Comparison of ENCODE assay signal across 34 cellular contexts in genomic region chr6:93751969-93752368, GRCh38.
A peak's percentile ranks its signal among the peaks of the same experiment; 100 is the strongest.
DNase-seq lines count a peak whose midpoint lies in the region; ATAC-seq and TF ChIP-seq lines count a peak whose summit lies in the region.
"Had no signal": no experiment of that assay in that cellular context is flagged by ENCODE, and none has a peak within 500 bp of the region (broad histone marks: within the 10 kb centered on the region; RNA-seq: fewer than 3 reads in every experiment).

No MANE protein-coding gene starts in this region.

- 37 to 51% (median 44%) methylated on average over 2 of the region's 2 CpGs for WGBS in adrenal gland, 4 donors

- no peaks in the 10 kb centered on the region for H3K27me3 Mint-ChIP-seq in neural progenitor cell (ENCODE audit: insufficient read depth, low read depth)
- H3K27me3 Mint-ChIP-seq: activated B cell treated with CpG ODN at 0.5 μM for 24 hours; activated CD8-positive, alpha-beta memory T cell treated with anti-CD3 and anti-CD28 coated beads, Interleukin-2, amount 10 ng/mL, durations not matched to agents 7 days and 5 days; brain; type B pancreatic cell had no signal

- DNase-seq in H4 (ENCODE audit: low spot score) (peak; percentile 4), astrocyte of the spinal cord (ENCODE audit: low read depth, low spot score) (peak; percentile 4), fibroblast of pulmonary artery (ENCODE audit: low read depth) (peak; percentile 12), neural progenitor cell (ENCODE audit: low spot score) (peak; percentile 27), cardiac septum (ENCODE audit: low spot score) (no peak), adrenal gland (no peak)
- no peak for DNase-seq in activated CD4-positive, alpha-beta T cell treated with anti-CD3 and anti-CD28 coated beads for 1 hour
- DNase-seq: activated B cell treated with CpG ODN at 0.5 μM for 24 hours; activated CD8-positive, alpha-beta memory T cell treated with anti-CD3 and anti-CD28 coated beads, Interleukin-2, amount 10 ng/mL, durations not matched to agents 7 days and 5 days; activated gamma-delta T cell treated with Interleukin-2 at 50 U/mL for 16 hours; activated T-cell treated with anti-CD3 and anti-CD28 coated beads, Interleukin-2, amount 50 U/mL, for 48 hours; Caco-2; DMS53; effector CD8-positive, alpha-beta T cell; foreskin melanocyte; heart right ventricle; HFFc6; kidney glomerular epithelial cell; lower lobe of right lung; natural killer cell; NCI-H1092 treated with DMSO at 0.1 percent for 48 hours; NCI-H187; NCI-H2171 treated with DMSO at 0.1 percent for 48 hours; NCI-H524 treated with DMSO at 0.1 percent for 48 hours; PC-3; retina; small intestine; stimulated activated naive CD4-positive, alpha-beta T cell had no signal

- H3K27ac ChIP-seq in neural progenitor cell (no peak overlapping the region), adrenal gland (no peak overlapping the region)
- H3K27ac ChIP-seq: heart right ventricle, lower lobe of right lung, SK-N-MC had no signal

- no peak overlapping the region for H3K27ac Mint-ChIP-seq in neural progenitor cell
- H3K27ac Mint-ChIP-seq: activated B cell treated with CpG ODN at 0.5 μM for 24 hours; activated CD8-positive, alpha-beta memory T cell treated with anti-CD3 and anti-CD28 coated beads, Interleukin-2, amount 10 ng/mL, durations not matched to agents 7 days and 5 days; brain; CD14-positive monocyte; HFFc6; natural killer cell; type B pancreatic cell had no signal

- H3K27me3 ChIP-seq in neural progenitor cell (no peaks in the 10 kb centered on the region), adrenal gland (no peaks in the 10 kb centered on the region)
- H3K27me3 ChIP-seq: heart right ventricle had no signal

- TF ChIP-seq CTCF in astrocyte of the spinal cord (IDR thresholded peaks at IDR 0.05; ENCODE audit: low read depth, low read length) (no peak), fibroblast of pulmonary artery (IDR thresholded peaks at IDR 0.05; ENCODE audit: low read length, missing control alignments) (no peak), neural progenitor cell (IDR thresholded peaks at IDR 0.05) (no peak), adrenal gland (IDR thresholded peaks at IDR 0.05) (no peak)

- H3K4me1 ChIP-seq in neural progenitor cell, result peaks cover under 1% of the 10 kb centered on the region
- no peaks in the 10 kb centered on the region for H3K4me1 ChIP-seq in adrenal gland (replicated peaks in 1 of 2)
- H3K4me1 ChIP-seq: heart right ventricle, lower lobe of right lung had no signal

- no peaks in the 10 kb centered on the region for H4K20me1 ChIP-seq in neural progenitor cell (ENCODE audit: low read depth)

- no peak for TF ChIP-seq POLR2A in adrenal gland (IDR thresholded peaks at IDR 0.05)

- no peaks in the 10 kb centered on the region for H3K4me1 Mint-ChIP-seq in neural progenitor cell
- H3K4me1 Mint-ChIP-seq: activated B cell treated with CpG ODN at 0.5 μM for 24 hours; activated CD8-positive, alpha-beta memory T cell treated with anti-CD3 and anti-CD28 coated beads, Interleukin-2, amount 10 ng/mL, durations not matched to agents 7 days and 5 days; brain; CD14-positive monocyte; natural killer cell had no signal

- H3K79me2 ChIP-seq in neural progenitor cell (ENCODE audit: low read depth), result no peaks in the 10 kb centered on the region

- H3K9me3 ChIP-seq in neural progenitor cell (ENCODE audit: low read depth), result no peaks in the 10 kb centered on the region
- no peaks in the 10 kb centered on the region for H3K9me3 ChIP-seq in adrenal gland (replicated peaks in 1 of 3)
- H3K9me3 ChIP-seq: Caco-2, heart right ventricle, lower lobe of right lung had no signal

- H3K4me2 ChIP-seq in neural progenitor cell, result no peak overlapping the region

- peak overlapping the region; percentile 35 for H2AFZ ChIP-seq in neural progenitor cell (replicated peaks)

- ATAC-seq in HG02623 (IDR thresholded peaks at IDR 0.05; ENCODE audit: unreplicated experiment), result no peak
- ATAC-seq: activated CD8-positive, alpha-beta memory T cell treated with anti-CD3 and anti-CD28 coated beads, Interleukin-2, amount 10 ng/mL, durations not matched to agents 7 days and 5 days; heart right ventricle; K562; lower lobe of right lung; natural killer cell; PC-3 had no signal

- peaks cover 5% of the 10 kb centered on the region for H3K9me3 Mint-ChIP-seq in neural progenitor cell

- H3K36me3 ChIP-seq in neural progenitor cell (peaks cover 4% of the 10 kb centered on the region), adrenal gland (replicated peaks in 1 of 2) (no peaks in the 10 kb centered on the region)
- H3K36me3 ChIP-seq: heart right ventricle, lower lobe of right lung had no signal

- H3K36me3 Mint-ChIP-seq in neural progenitor cell, result peaks cover 2% of the 10 kb centered on the region
- H3K36me3 Mint-ChIP-seq: activated CD8-positive, alpha-beta memory T cell treated with anti-CD3 and anti-CD28 coated beads, Interleukin-2, amount 10 ng/mL, durations not matched to agents 7 days and 5 days; brain; CD14-positive monocyte; natural killer cell; type B pancreatic cell had no signal

- no peak overlapping the region for H3K4me3 Mint-ChIP-seq in neural progenitor cell
- H3K4me3 Mint-ChIP-seq: activated B cell treated with CpG ODN at 0.5 μM for 24 hours; activated CD8-positive, alpha-beta memory T cell treated with anti-CD3 and anti-CD28 coated beads, Interleukin-2, amount 10 ng/mL, durations not matched to agents 7 days and 5 days; brain; CD14-positive monocyte; HFFc6; natural killer cell; type B pancreatic cell had no signal

- intact Hi-C loops in cardiac septum (cut with DNase I), result no loop called here
- intact Hi-C loops in adrenal gland (cut with DNase I), result no loop called here

- no peaks in the 10 kb centered on the region for H3F3A ChIP-seq in neural progenitor cell (ENCODE audit: low read depth)

- no peak overlapping the region for H3K9ac ChIP-seq in neural progenitor cell

- in situ Hi-C loops in astrocyte of the spinal cord (cut with HindIII; ENCODE audit: low sequenced_read_pairs), result no loop called here

- H3K4me3 ChIP-seq in astrocyte of the spinal cord (ENCODE audit: low read depth, low read length), result no peak overlapping the region
- H3K4me3 ChIP-seq in fibroblast of pulmonary artery (replicated peaks; ENCODE audit: low read depth, low read length), result no peak overlapping the region
- H3K4me3 ChIP-seq in neural progenitor cell, result no peak overlapping the region
- H3K4me3 ChIP-seq in adrenal gland, result no peak overlapping the region
- H3K4me3 ChIP-seq: heart right ventricle, K562, lower lobe of right lung, SK-N-MC had no signal

Comparison
In these comparisons a context has a peak if more than half of its experiments do, and no peak if none do; other contexts are left out.
1. DNase-seq: peak in H4 (single experiment), astrocyte of the spinal cord (single experiment), fibroblast of pulmonary artery (single experiment) and neural progenitor cell (single experiment); none in activated CD4-positive, alpha-beta T cell treated with anti-CD3 and anti-CD28 coated beads for 1 hour (single experiment), cardiac septum (single experiment) and adrenal gland (0 of 7).